Comparison of ENCODE assay signal across 19 cellular contexts in the genomic region with DNA sequence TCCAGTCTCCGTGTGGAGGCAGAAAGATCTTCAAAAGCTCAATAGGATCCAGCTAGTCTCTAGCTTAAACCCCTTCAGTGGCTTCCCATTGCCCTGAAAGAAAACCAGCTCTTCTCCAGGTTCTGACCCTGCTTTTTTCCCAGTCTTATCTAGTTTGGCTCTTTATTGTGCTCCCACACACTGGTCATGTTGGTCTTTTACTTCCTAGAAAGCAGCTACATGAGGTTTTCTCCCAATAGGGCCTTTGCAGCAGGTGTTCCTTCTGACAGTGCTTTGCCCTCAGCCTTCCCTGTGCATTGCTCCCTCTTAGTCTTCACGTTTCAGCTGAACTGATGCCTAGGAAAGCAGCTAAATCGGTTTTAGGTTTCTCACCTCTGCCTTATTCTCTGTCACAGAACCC. TPM values are rescaled to one million over a fixed set of nuclear protein-coding genes. Genes with fewer than 3 reads are reported as not detected.
DNase-seq lines count a peak whose midpoint lies in the region; ATAC-seq and TF ChIP-seq lines count a peak whose summit lies in the region.
"Had no signal": no experiment of that assay in that cellular context is flagged by ENCODE, and none has a peak within 500 bp of the region (broad histone marks: within the 10 kb centered on the region; RNA-seq: fewer than 3 reads in every experiment).

No MANE protein-coding gene starts in this region.

- H3K27me3 ChIP-seq in GM23338 (ENCODE audit: insufficient read depth) (no peaks in the 10 kb centered on the region), trophoblast cell (ENCODE audit: insufficient read depth, low read length) (no peaks in the 10 kb centered on the region), vagina (no peaks in the 10 kb centered on the region)
- H3K27me3 ChIP-seq: BLaER1 treated with 17β-estradiol and CSF1 and Interleukin-3, amounts not matched to agents 10 nM and 100 nM had no signal

- no peaks in the 10 kb centered on the region for H3K9me3 Mint-ChIP-seq in GM23338
- H3K9me3 Mint-ChIP-seq: CD4-positive, alpha-beta T cell; CD8-positive, alpha-beta T cell had no signal

- TF ChIP-seq POLR2A in vagina (IDR thresholded peaks at IDR 0.05) = no peak

- H2AFZ ChIP-seq in GM23338 (peak overlapping the region; percentile 52; the same call in 1 of the 2 replicates), trophoblast cell (ENCODE audit: insufficient read depth, low read length, poor library complexity) (no peak overlapping the region)

- H2BK5ac ChIP-seq in trophoblast cell (ENCODE audit: low read depth, low read length, poor library complexity) = no peak overlapping the region

- WGBS in trophoblast cell (ENCODE audit: extremely low coverage, insufficient coverage, insufficient read length) = no CpG with 5 or more reads among the region's 3 CpGs

- no peak overlapping the region for H2BK12ac ChIP-seq in trophoblast cell (ENCODE audit: low read length)

- H3F3A ChIP-seq in GM23338 (replicated peaks; ENCODE audit: low read depth) = no peaks in the 10 kb centered on the region

- no peaks in the 10 kb centered on the region for H3K4me1 Mint-ChIP-seq in GM23338
- H3K4me1 Mint-ChIP-seq: B cell had no signal

- H3K9me3 ChIP-seq in trophoblast cell (ENCODE audit: insufficient read depth, low read depth, low read length) (no peaks in the 10 kb centered on the region), vagina (no peaks in the 10 kb centered on the region)
- H3K9me3 ChIP-seq: Caco-2 had no signal

- H3K36me3 Mint-ChIP-seq in GM23338 (ENCODE audit: low read depth) = no peaks in the 10 kb centered on the region
- H3K36me3 Mint-ChIP-seq: CD8-positive, alpha-beta T cell had no signal

- H2AK5ac ChIP-seq in trophoblast cell (ENCODE audit: low read length) = no peak overlapping the region

- H3K27ac Mint-ChIP-seq in GM23338 = no peak overlapping the region
- H3K27ac Mint-ChIP-seq: B cell; CD4-positive, alpha-beta T cell; CD8-positive, alpha-beta T cell had no signal

- H3K27ac ChIP-seq in GM23338 (ENCODE audit: low read depth) (no peak overlapping the region), trophoblast cell (ENCODE audit: low read depth, low read length) (no peak overlapping the region), vagina (no peak overlapping the region)
- H3K27ac ChIP-seq: 22Rv1; A549; BLaER1 treated with 17β-estradiol and CSF1 and Interleukin-3, amounts not matched to agents 10 nM and 100 nM; C4-2B had no signal

- no peak overlapping the region for H3K18ac ChIP-seq in trophoblast cell (ENCODE audit: low read length)

- no peaks in the 10 kb centered on the region for H3K4me1 ChIP-seq in GM23338 (ENCODE audit: insufficient read depth)
- no peaks in the 10 kb centered on the region for H3K4me1 ChIP-seq in trophoblast cell (ENCODE audit: control insufficient read depth in 1 of 2, insufficient read depth in 2 of 2, low read length in 2 of 2)
- H3K4me1 ChIP-seq in vagina = no peaks in the 10 kb centered on the region
- H3K4me1 ChIP-seq: A549, Caco-2 had no signal

- H3K4me2 ChIP-seq in GM23338 = no peak overlapping the region
- no peak overlapping the region for H3K4me2 ChIP-seq in trophoblast cell (ENCODE audit: low read length)
- H3K4me2 ChIP-seq: A549; BLaER1 treated with 17β-estradiol and CSF1 and Interleukin-3, amounts not matched to agents 10 nM and 100 nM had no signal

- no peak overlapping the region for H4K8ac ChIP-seq in trophoblast cell (ENCODE audit: low read depth, low read length)

- H3K4ac ChIP-seq in trophoblast cell (ENCODE audit: low read depth, low read length) = no peak overlapping the region

- DNase-seq in NCI-H2107 (lab: John Stamatoyannopoulos, UW) = peak; percentile 3
- DNase-seq in NCI-H2107 treated with DMSO at 0.1 percent for 48 hours (lab: John Stamatoyannopoulos, UW; ENCODE audit: unreplicated experiment) = no peak
- DNase-seq in GM23338 (ENCODE audit: low spot score) = no peak
- DNase-seq in myocyte (ENCODE audit: low read depth) = peak; percentile 40
- DNase-seq in trophoblast cell = no peak
- no peak for DNase-seq in GM13976 (ENCODE audit: low spot score)
- DNase-seq in vagina (ENCODE audit: extremely low spot score in 2 of 2) = no peak
- DNase-seq: AML-193; Caco-2; Calu3; CD4-positive, alpha-beta T cell; CD8-positive, alpha-beta T cell; DMS79 treated with DMSO at 0.1 percent for 48 hours; GF-D8 had no signal

- H3K9ac ChIP-seq in trophoblast cell (ENCODE audit: low read length) = no peak overlapping the region
- H3K9ac ChIP-seq: BLaER1 treated with 17β-estradiol and CSF1 and Interleukin-3, amounts not matched to agents 10 nM and 100 nM had no signal

- H3K4me3 ChIP-seq in GM23338 = no peak overlapping the region
- no peak overlapping the region for H3K4me3 ChIP-seq in trophoblast cell (ENCODE audit: low read depth, low read length)
- no peak overlapping the region for H3K4me3 ChIP-seq in vagina
- H3K4me3 ChIP-seq: A549; BLaER1 treated with 17β-estradiol and CSF1 and Interleukin-3, amounts not matched to agents 10 nM and 100 nM had no signal

- peak overlapping the region; percentile 40 for H3K23ac ChIP-seq in trophoblast cell (ENCODE audit: low read length)

- H4K20me1 ChIP-seq in GM23338 (replicated peaks; ENCODE audit: insufficient read depth) = no peaks in the 10 kb centered on the region
- H4K20me1 ChIP-seq: BLaER1 treated with 17β-estradiol and CSF1 and Interleukin-3, amounts not matched to agents 10 nM and 100 nM had no signal

- no peak overlapping the region for H3K14ac ChIP-seq in trophoblast cell (ENCODE audit: low read length)

- no peaks in the 10 kb centered on the region for H3K36me3 ChIP-seq in GM23338 (ENCODE audit: insufficient read depth)
- H3K36me3 ChIP-seq in trophoblast cell (ENCODE audit: control insufficient read depth in 1 of 2, insufficient read depth in 2 of 2, low read length in 2 of 2) = no peaks in the 10 kb centered on the region
- H3K36me3 ChIP-seq in vagina = no peaks in the 10 kb centered on the region
- H3K36me3 ChIP-seq: BLaER1 treated with 17β-estradiol and CSF1 and Interleukin-3, amounts not matched to agents 10 nM and 100 nM had no signal

- H3K9me2 ChIP-seq in GM23338 (ENCODE audit: insufficient read depth) = no peaks in the 10 kb centered on the region

- H3K4me3 Mint-ChIP-seq in GM23338 = no peak overlapping the region
- H3K4me3 Mint-ChIP-seq: B cell; CD4-positive, alpha-beta T cell; CD8-positive, alpha-beta T cell had no signal

- no peak overlapping the region for H4K91ac ChIP-seq in trophoblast cell (ENCODE audit: low read depth, low read length)

- no peaks in the 10 kb centered on the region for H3K27me3 Mint-ChIP-seq in GM23338 (ENCODE audit: insufficient read depth, low read depth, poor library complexity)

- in situ Hi-C loops in GM13976 (cut with MboI; ENCODE audit: low sequenced_read_pairs, unreplicated experiment) = no loop called here

- intact Hi-C loops in vagina (cut with DNase I) = no loop called here

- no peak overlapping the region for H2BK120ac ChIP-seq in trophoblast cell (ENCODE audit: insufficient read depth, low read length, poor library complexity)

- H3K79me2 ChIP-seq in GM23338 (replicated peaks; ENCODE audit: insufficient read depth) (no peaks in the 10 kb centered on the region), trophoblast cell (ENCODE audit: control insufficient read depth, insufficient read depth, low read length, poor library complexity) (no peaks in the 10 kb centered on the region)

- no peak overlapping the region for H4K12ac ChIP-seq in trophoblast cell (ENCODE audit: low read depth, low read length)

- no peak for ATAC-seq in GM23338
- ATAC-seq: A549; CD8-positive, alpha-beta T cell had no signal

- no peaks in the 10 kb centered on the region for H3K79me1 ChIP-seq in trophoblast cell (ENCODE audit: low read length)

- TF ChIP-seq CTCF in GM23338 (conservative IDR thresholded peaks at IDR 0.05; ENCODE audit: low read depth in 2 of 2) (no peak), GM13976 (IDR thresholded peaks at IDR 0.05; ENCODE audit: borderline replicate concordance, control extremely low read depth, extremely low read depth, insufficient read depth, missing control alignments) (no peak), vagina (IDR thresholded peaks at IDR 0.05) (no peak)

TF ChIP-seq in GM23338, 12 proteins besides CTCF, POLR2A, EP300 and RAD21:
- TF ChIP-seq JUNB (IDR thresholded peaks at IDR 0.05; ENCODE audit: unreplicated experiment) = no peak
- TF ChIP-seq, protein P1, sequence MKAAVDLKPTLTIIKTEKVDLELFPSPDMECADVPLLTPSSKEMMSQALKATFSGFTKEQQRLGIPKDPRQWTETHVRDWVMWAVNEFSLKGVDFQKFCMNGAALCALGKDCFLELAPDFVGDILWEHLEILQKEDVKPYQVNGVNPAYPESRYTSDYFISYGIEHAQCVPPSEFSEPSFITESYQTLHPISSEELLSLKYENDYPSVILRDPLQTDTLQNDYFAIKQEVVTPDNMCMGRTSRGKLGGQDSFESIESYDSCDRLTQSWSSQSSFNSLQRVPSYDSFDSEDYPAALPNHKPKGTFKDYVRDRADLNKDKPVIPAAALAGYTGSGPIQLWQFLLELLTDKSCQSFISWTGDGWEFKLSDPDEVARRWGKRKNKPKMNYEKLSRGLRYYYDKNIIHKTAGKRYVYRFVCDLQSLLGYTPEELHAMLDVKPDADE (IDR thresholded peaks at IDR 0.05) = no peak
- TF ChIP-seq EZH2phosphoT487 (IDR thresholded peaks at IDR 0.05; ENCODE audit: unreplicated experiment) = no peak
- no peak for TF ChIP-seq POLR2AphosphoS5 (IDR thresholded peaks at IDR 0.05; ENCODE audit: low read depth)
- no peak for TF ChIP-seq NANOG (IDR thresholded peaks at IDR 0.05; ENCODE audit: borderline replicate concordance)
- TF ChIP-seq STAT1 (IDR thresholded peaks at IDR 0.05; ENCODE audit: unreplicated experiment) = no peak

RNA-seq across cellular contexts. Expression of a gene that starts 21.7 kb away (rescaled TPM):
- 3.2 and 4.1 TPM in 2 replicates for total RNA-seq in GM23338 (2014; rRNA removed; shearing (Covaris generic))
- 1.8 and 3.0 TPM in 2 replicates for polyA plus RNA-seq in GM23338 (2016; fragmentation: Nextera tagmentation; extraction: Ambion mirVana)
- total RNA-seq in myocyte = 7.0 and 12.1 TPM in 2 replicates
- 8.4 TPM for polyA plus RNA-seq in myocyte (2012)
- polyA plus RNA-seq in trophoblast cell (2013) = 1.1 TPM in 2 replicates
- 5.4 TPM for total RNA-seq in vagina

Comparison
In these comparisons a context has a peak if more than half of its experiments do, and no peak if none do; other contexts are left out.
1. DNase-seq: peak in NCI-H2107 (single experiment) and myocyte (single experiment); none in NCI-H2107 treated with DMSO at 0.1 percent for 48 hours (single experiment), GM23338 (single experiment), trophoblast cell (0 of 2), GM13976 (single experiment) and vagina (0 of 2).